ENCODE assay signal across 17 cellular contexts in genomic region chr6:131652472-131652871, GRCh38. TPM values are rescaled to one million over a fixed set of nuclear protein-coding genes. Genes with fewer than 3 reads are reported as not detected.
A peak's percentile ranks its signal among the peaks of the same experiment; 100 is the strongest.
DNase-seq lines count a peak whose midpoint lies in the region; ATAC-seq, FAIRE-seq and TF ChIP-seq lines count a peak whose summit lies in the region.
"Had no signal": no experiment of that assay in that cellular context is flagged by ENCODE, and none has a peak within 500 bp of the region (broad histone marks: within the 10 kb centered on the region; RNA-seq: fewer than 3 reads in every experiment).

No MANE protein-coding gene starts in this region.

- no peak overlapping the region for H3K27ac ChIP-seq in PC-9
- H3K27ac ChIP-seq: neutrophil, vagina had no signal

- DNase-seq in NCI-H345 (lab: John Stamatoyannopoulos, UW) (peak; percentile 1), NCI-H345 treated with DMSO at 0.1 percent for 48 hours (lab: John Stamatoyannopoulos, UW; ENCODE audit: unreplicated experiment) (no peak), PC-9 (peak in 1 of 2 experiments; percentile 48), fibroblast of mammary gland (ENCODE audit: low read depth) (peak; percentile 42), urothelium cell line (ENCODE audit: low spot score) (peak; percentile 51), AG08395 (ENCODE audit: low spot score) (no peak)
- DNase-seq in activated CD8-positive, alpha-beta memory T cell treated with anti-CD3 and anti-CD28 coated beads for 24 hours = no peak
- DNase-seq: activated gamma-delta T cell treated with Interleukin-2 at 50 U/mL for 16 hours; effector CD4-positive, alpha-beta T cell; NCI-H187; SK-N-SH; stimulated activated naive CD4-positive, alpha-beta T cell treated with Interleukin-2 at 50 U/mL for 16 hours had no signal

- no peak for FAIRE-seq in urothelium cell line (lab: Jason Lieb, UNC)

- H3K27me3 ChIP-seq in PC-9 (ENCODE audit: insufficient read depth, low read depth) = no peaks in the 10 kb centered on the region
- H3K27me3 ChIP-seq: neutrophil, vagina had no signal

- no peaks in the 10 kb centered on the region for H3K36me3 ChIP-seq in PC-9 (ENCODE audit: low read depth)
- H3K36me3 ChIP-seq: neutrophil, vagina had no signal

- peaks cover 25% of the 10 kb centered on the region for H3K4me1 ChIP-seq in PC-9 (replicated peaks; ENCODE audit: insufficient read depth)
- H3K4me1 ChIP-seq: vagina had no signal

- POLR2A ChIA-PET in PC-9 (lab: Charles Lee; ENCODE audit: unreplicated experiment) = no interaction called here

- no TSS peak for BruUV-seq in PC-9 (replicated peaks; lab: Mats Ljungman, UMichigan)

- H2AFZ ChIP-seq in PC-9 = peak overlapping the region; percentile 73

- H3K4me2 ChIP-seq in PC-9 = peak overlapping the region; percentile 51
- H3K4me2 ChIP-seq: SK-N-SH had no signal

- intact Hi-C loops in PC-9 (cut with micrococcal nuclease; ENCODE audit: unreplicated experiment) = no loop called here

- CTCF ChIA-PET in PC-9 (lab: Charles Lee) = interaction anchor here (0.5 kb wide), 1 partner anchor 31 kb away, joined by 7 read pairs; no protein-coding TSS in a partner anchor

- H3F3A ChIP-seq in PC-9 (ENCODE audit: insufficient read depth, low read depth) = peaks cover 6% of the 10 kb centered on the region

- no peaks in the 10 kb centered on the region for H3K79me2 ChIP-seq in PC-9 (ENCODE audit: low read depth)

- no peaks in the 10 kb centered on the region for H3K9me2 ChIP-seq in PC-9 (ENCODE audit: insufficient read depth)
- H3K9me2 ChIP-seq: SK-N-SH had no signal

- no peak for ATAC-seq in GM21390 (IDR thresholded peaks at IDR 0.05; ENCODE audit: unreplicated experiment)

- TF ChIP-seq CTCF in PC-9 (conservative IDR thresholded peaks at IDR 0.05) = no peak
- TF ChIP-seq CTCF in fibroblast of mammary gland (conservative IDR thresholded peaks at IDR 0.05; ENCODE audit: control insufficient read depth, insufficient read depth, low read depth, low read length) = no peak

- no peaks in the 10 kb centered on the region for H3K9me3 ChIP-seq in PC-9 (ENCODE audit: insufficient read depth, low read depth)
- H3K9me3 ChIP-seq: neutrophil, SK-N-SH, vagina had no signal

- no peaks in the 10 kb centered on the region for H4K20me1 ChIP-seq in PC-9 (ENCODE audit: insufficient read depth)

- H3K4me3 ChIP-seq in PC-9 (no peak overlapping the region), fibroblast of mammary gland (ENCODE audit: control insufficient read depth, low read depth, low read length) (no peak overlapping the region)
- H3K4me3 ChIP-seq: vagina had no signal

RNA-seq across cellular contexts. Expression of gene ENPP3, which starts 15.4 kb away (rescaled TPM):
- total RNA-seq in PC-9 (2021) = not detected in 2 replicates
- total RNA-seq: fibroblast of villous mesenchyme, H4 had no signal

RNA-seq across cellular contexts. Expression of gene MED23, which starts 24.4 kb away (rescaled TPM):
- 16.8 and 21.3 TPM in 2 replicates for total RNA-seq in PC-9 (2021)

RNA-seq across cellular contexts. Expression of gene OR2A4, which starts 48.7 kb away (rescaled TPM):
- total RNA-seq in PC-9 (2021) = not detected in 2 replicates
- total RNA-seq: fibroblast of villous mesenchyme, H4, vagina had no signal

RNA-seq across cellular contexts. Expression of gene CTAGE9, which starts 58.3 kb away (rescaled TPM):
- not detected in 2 replicates for total RNA-seq in PC-9 (2021)
- total RNA-seq: fibroblast of villous mesenchyme, H4, vagina had no signal

Comparison
In these comparisons a context has a peak if more than half of its experiments do, and no peak if none do; other contexts are left out.
1. DNase-seq: peak in NCI-H345 (single experiment), fibroblast of mammary gland (single experiment) and urothelium cell line (single experiment); none in NCI-H345 treated with DMSO at 0.1 percent for 48 hours (single experiment), activated CD8-positive, alpha-beta memory T cell treated with anti-CD3 and anti-CD28 coated beads for 24 hours (single experiment) and AG08395 (single experiment).